Comparison of ENCODE assay signal across 3 cellular contexts in genomic region chr4:78732332-78733104, GRCh38.
A peak's percentile ranks its signal among the peaks of the same experiment; 100 is the strongest.
TF ChIP-seq lines count a peak whose summit lies in the region.

No MANE protein-coding gene starts in this region.

TF ChIP-seq in HEK293, 187 proteins besides CTCF, POLR2A, EP300 and RAD21:
- TF ChIP-seq ZNF157 (tag by site-specific recombination; IDR thresholded peaks at IDR 0.05) (no peak), ZNF645 (tag by site-specific recombination; IDR thresholded peaks at IDR 0.05) (no peak), ZNF449 (tag by site-specific recombination; IDR thresholded peaks at IDR 0.05) (peak; percentile 20; the same call in 1 of the 2 replicates)

TF ChIP-seq in K562, 482 proteins besides CTCF, POLR2A, EP300 and RAD21 (continues in another document):
- TF ChIP-seq TCFL5 (CRISPR knock-in tag; conservative IDR thresholded peaks at IDR 0.05) (no peak), ZNF398 (CRISPR knock-in tag; IDR thresholded peaks at IDR 0.05) (no peak), ZNF143 (CRISPR knock-in tag; IDR thresholded peaks at IDR 0.05) (no peak), U2AF2 (optimal IDR thresholded peaks at IDR 0.05; ENCODE audit: low read depth, low read length) (no peak), PML (IDR thresholded peaks at IDR 0.05; ENCODE audit: low read length) (peak; percentile 87), ESRRA (IDR thresholded peaks at IDR 0.05; ENCODE audit: borderline replicate concordance, low read depth) (peak; percentile 27; the same call in 1 of the 2 replicates), TAL1 (IDR thresholded peaks at IDR 0.05) (peak; percentile 93), NCOA4 (IDR thresholded peaks at IDR 0.05; ENCODE audit: partially characterized antibody) (no peak), KAT7 (CRISPR knock-in tag; IDR thresholded peaks at IDR 0.05; ENCODE audit: borderline replicate concordance) (no peak), TFE3 (CRISPR knock-in tag; IDR thresholded peaks at IDR 0.05) (no peak), NFYB (IDR thresholded peaks at IDR 0.05; ENCODE audit: extremely low read depth, insufficient read length) (peak; percentile 26), TEAD2 (tag; IDR thresholded peaks at IDR 0.05) (no peak), ZNF785 (CRISPR knock-in tag; IDR thresholded peaks at IDR 0.05) (no peak), ARID3A (IDR thresholded peaks at IDR 0.05; ENCODE audit: borderline replicate concordance, low read depth, low read length) (peak; percentile 90), GATA2 (CRISPR knock-in tag; IDR thresholded peaks at IDR 0.05) (peak; percentile 81), BRCA1 (IDR thresholded peaks at IDR 0.05) (no peak), BRCA1 (CRISPR knock-in tag; IDR thresholded peaks at IDR 0.05) (no peak), KDM4B (IDR thresholded peaks at IDR 0.05; ENCODE audit: borderline replicate concordance in 2 of 2, low read depth in 1 of 2) (no peak), ZNF282 (CRISPR knock-in tag; IDR thresholded peaks at IDR 0.05) (no peak), TSHZ1 (CRISPR knock-in tag; IDR thresholded peaks at IDR 0.05) (no peak), ZNF224 (CRISPR knock-in tag; IDR thresholded peaks at IDR 0.05) (no peak), ZNF778 (CRISPR knock-in tag; IDR thresholded peaks at IDR 0.05) (no peak), TBP (optimal IDR thresholded peaks at IDR 0.05; ENCODE audit: low read depth, low read length) (no peak)

TF ChIP-seq in HepG2, 621 proteins besides CTCF, POLR2A, EP300 and RAD21:
- TF ChIP-seq MAFK (conservative IDR thresholded peaks at IDR 0.05 in 1 of 2, IDR thresholded peaks at IDR 0.05 in 1 of 2; ENCODE audit: low read length in 2 of 2) (peak; percentile 35 to 65; a peak in 2 of 4 replicates), ZNF343 (CRISPR knock-in tag; IDR thresholded peaks at IDR 0.05) (no peak), MAFF (IDR thresholded peaks at IDR 0.05; ENCODE audit: low read depth, low read length) (peak; percentile 28; the same call in 1 of the 2 replicates)
